Comparison of ENCODE assay signal across 27 cellular contexts in genomic region chrX:91122141-91122540, GRCh38.
"Had no signal": no experiment of that assay in that cellular context is flagged by ENCODE, and none has a peak within 500 bp of the region (broad histone marks: within the 10 kb centered on the region; RNA-seq: fewer than 3 reads in every experiment).

No MANE protein-coding gene starts in this region.

- H3K27ac ChIP-seq: ascending aorta, cardiac muscle cell, SJSA1 had no signal

- H3K27me3 ChIP-seq: ascending aorta, cardiac muscle cell, MG63, SJSA1 had no signal

- H3K4me1 ChIP-seq: ascending aorta, SJSA1 had no signal

- DNase-seq: activated CD4-positive, alpha-beta T cell treated with anti-CD3 and anti-CD28 coated beads for 36 hours; activated CD4-positive, alpha-beta T cell treated with anti-CD3 and anti-CD28 coated beads, Interleukin-2, amount 10 ng/mL, durations not matched to agents 7 days and 5 days; activated CD4-positive, alpha-beta T cell treated with anti-CD3 and anti-CD28 coated beads, Interleukin-2, amount 50 U/mL, for 48 hours; activated CD8-positive, alpha-beta T cell treated with anti-CD3 and anti-CD28 coated beads, Interleukin-2, amount 10 ng/mL, durations not matched to agents 7 days and 5 days; activated gamma-delta T cell; activated naive CD4-positive, alpha-beta T cell treated with Interleukin-2 at 50 U/mL for 16 hours; activated naive CD8-positive, alpha-beta T cell treated with anti-CD3 and anti-CD28 coated beads, Interleukin-2, amount 10 ng/mL, durations not matched to agents 7 days and 5 days; activated T-cell treated with anti-CD3 and anti-CD28 coated beads, Interleukin-2, amount 50 U/mL, for 24 hours; amygdala; Kasumi-1; KG1; MG63; NCI-H1092; NCI-H1436 treated with DMSO at 0.1 percent for 48 hours; NCI-H1694 treated with DMSO at 0.1 percent for 48 hours; NCI-H2029; NCI-H2171 treated with DMSO at 0.1 percent for 48 hours; NCI-H2227 treated with DMSO at 0.1 percent for 48 hours; NCI-H524 treated with DMSO at 0.1 percent for 48 hours; SHP77; SK-N-SH had no signal

- H3K36me3 ChIP-seq: ascending aorta, cardiac muscle cell, MG63, SJSA1 had no signal

- H3K4me2 ChIP-seq: SK-N-SH had no signal

- ATAC-seq: activated CD4-positive, alpha-beta T cell treated with anti-CD3 and anti-CD28 coated beads for 36 hours; activated CD4-positive, CD25-positive, alpha-beta regulatory T cell treated with anti-CD3 and anti-CD28 coated beads, Interleukin-2, amount 50 U/mL, for 24 hours; activated CD8-positive, alpha-beta T cell treated with anti-CD3 and anti-CD28 coated beads, Interleukin-2, amount 10 ng/mL, durations not matched to agents 7 days and 5 days; Panc1; WTC11 had no signal

- H3K9me3 ChIP-seq: ascending aorta, MG63, SJSA1, SK-N-SH had no signal

- H3K4me3 ChIP-seq: ascending aorta, cardiac muscle cell, MG63, SJSA1 had no signal
